ENCODE assay signal across 9 cellular contexts in genomic region chr10:71486465-71487114, GRCh38.
DNase-seq lines count a peak whose midpoint lies in the region; ATAC-seq lines count a peak whose summit lies in the region.
"Had no signal": no experiment of that assay in that cellular context is flagged by ENCODE, and none has a peak within 500 bp of the region (broad histone marks: within the 10 kb centered on the region; RNA-seq: fewer than 3 reads in every experiment).

No MANE protein-coding gene starts in this region.

- no peak overlapping the region for H3K4me3 Mint-ChIP-seq in activated naive CD8-positive, alpha-beta T cell treated with anti-CD3 and anti-CD28 coated beads, Interleukin-2, amount 10 ng/mL, durations not matched to agents 7 days and 5 days
- H3K4me3 Mint-ChIP-seq: CD4-positive, CD25-positive, alpha-beta regulatory T cell had no signal

- H3K9me3 Mint-ChIP-seq in activated naive CD8-positive, alpha-beta T cell treated with anti-CD3 and anti-CD28 coated beads, Interleukin-2, amount 10 ng/mL, durations not matched to agents 7 days and 5 days = peaks cover 8% of the 10 kb centered on the region

- H3K27me3 Mint-ChIP-seq in activated naive CD8-positive, alpha-beta T cell treated with anti-CD3 and anti-CD28 coated beads, Interleukin-2, amount 10 ng/mL, durations not matched to agents 7 days and 5 days = peaks cover 4% of the 10 kb centered on the region
- H3K27me3 Mint-ChIP-seq: CD4-positive, CD25-positive, alpha-beta regulatory T cell had no signal

- POLR2A ChIA-PET in activated naive CD8-positive, alpha-beta T cell treated with anti-CD3 and anti-CD28 coated beads, Interleukin-2, amount 10 ng/mL, durations not matched to agents 7 days and 5 days (lab: Charles Lee) = no interaction called here

- no peak for ATAC-seq in activated naive CD8-positive, alpha-beta T cell treated with anti-CD3 and anti-CD28 coated beads, Interleukin-2, amount 10 ng/mL, durations not matched to agents 7 days and 5 days (ENCODE audit: low read depth)

- DNase-seq in NK-92 treated with Interleukin-12 subunit alpha and Interleukin-12 subunit beta, amount 100 ng/mL, for 24 hours (lab: John Stamatoyannopoulos, UW) = peak; percentile 23
- DNase-seq in NK-92 (lab: John Stamatoyannopoulos, UW; ENCODE audit: unreplicated experiment) (no peak), NOMO-1 treated with dmso at 0.1 percent for 144 hours (lab: John Stamatoyannopoulos, UW; ENCODE audit: unreplicated experiment) (peak; percentile 6), iris pigment epithelial cell (ENCODE audit: low read depth) (peak; percentile 38), pons (ENCODE audit: low spot score) (no peak), NCI-H146 (lab: John Stamatoyannopoulos, UW) (no peak)
- peak; percentile 44 for DNase-seq in activated naive CD8-positive, alpha-beta T cell treated with anti-CD3 and anti-CD28 coated beads, Interleukin-2, amount 10 ng/mL, durations not matched to agents 7 days and 5 days
- peak; percentile 20 to 43 for DNase-seq in stimulated activated CD8-positive, alpha-beta memory T cell treated with anti-CD3 and anti-CD28 coated beads, Interleukin-15, amount 100 ng/mL, for 48 hours (ENCODE audit: low read depth in 2 of 2)

- no peak overlapping the region for H3K27ac Mint-ChIP-seq in activated naive CD8-positive, alpha-beta T cell treated with anti-CD3 and anti-CD28 coated beads, Interleukin-2, amount 10 ng/mL, durations not matched to agents 7 days and 5 days
- H3K27ac Mint-ChIP-seq: CD4-positive, CD25-positive, alpha-beta regulatory T cell had no signal

- peaks cover 2% of the 10 kb centered on the region for H3K36me3 Mint-ChIP-seq in activated naive CD8-positive, alpha-beta T cell treated with anti-CD3 and anti-CD28 coated beads, Interleukin-2, amount 10 ng/mL, durations not matched to agents 7 days and 5 days
- H3K36me3 Mint-ChIP-seq: CD4-positive, CD25-positive, alpha-beta regulatory T cell had no signal

- H3K4me1 Mint-ChIP-seq in activated naive CD8-positive, alpha-beta T cell treated with anti-CD3 and anti-CD28 coated beads, Interleukin-2, amount 10 ng/mL, durations not matched to agents 7 days and 5 days = no peaks in the 10 kb centered on the region
- H3K4me1 Mint-ChIP-seq: CD4-positive, CD25-positive, alpha-beta regulatory T cell had no signal

Comparison
In these comparisons a context has a peak if more than half of its experiments do, and no peak if none do; other contexts are left out.
1. DNase-seq: peak in NK-92 treated with Interleukin-12 subunit alpha and Interleukin-12 subunit beta, amount 100 ng/mL, for 24 hours (single experiment), NOMO-1 treated with dmso at 0.1 percent for 144 hours (single experiment), activated naive CD8-positive, alpha-beta T cell treated with anti-CD3 and anti-CD28 coated beads, Interleukin-2, amount 10 ng/mL, durations not matched to agents 7 days and 5 days (single experiment), iris pigment epithelial cell (single experiment) and stimulated activated CD8-positive, alpha-beta memory T cell treated with anti-CD3 and anti-CD28 coated beads, Interleukin-15, amount 100 ng/mL, for 48 hours (2 of 2); none in NK-92 (single experiment), pons (single experiment) and NCI-H146 (single experiment).